Comparison of ENCODE assay signal across 8 cellular contexts in the genomic region with DNA sequence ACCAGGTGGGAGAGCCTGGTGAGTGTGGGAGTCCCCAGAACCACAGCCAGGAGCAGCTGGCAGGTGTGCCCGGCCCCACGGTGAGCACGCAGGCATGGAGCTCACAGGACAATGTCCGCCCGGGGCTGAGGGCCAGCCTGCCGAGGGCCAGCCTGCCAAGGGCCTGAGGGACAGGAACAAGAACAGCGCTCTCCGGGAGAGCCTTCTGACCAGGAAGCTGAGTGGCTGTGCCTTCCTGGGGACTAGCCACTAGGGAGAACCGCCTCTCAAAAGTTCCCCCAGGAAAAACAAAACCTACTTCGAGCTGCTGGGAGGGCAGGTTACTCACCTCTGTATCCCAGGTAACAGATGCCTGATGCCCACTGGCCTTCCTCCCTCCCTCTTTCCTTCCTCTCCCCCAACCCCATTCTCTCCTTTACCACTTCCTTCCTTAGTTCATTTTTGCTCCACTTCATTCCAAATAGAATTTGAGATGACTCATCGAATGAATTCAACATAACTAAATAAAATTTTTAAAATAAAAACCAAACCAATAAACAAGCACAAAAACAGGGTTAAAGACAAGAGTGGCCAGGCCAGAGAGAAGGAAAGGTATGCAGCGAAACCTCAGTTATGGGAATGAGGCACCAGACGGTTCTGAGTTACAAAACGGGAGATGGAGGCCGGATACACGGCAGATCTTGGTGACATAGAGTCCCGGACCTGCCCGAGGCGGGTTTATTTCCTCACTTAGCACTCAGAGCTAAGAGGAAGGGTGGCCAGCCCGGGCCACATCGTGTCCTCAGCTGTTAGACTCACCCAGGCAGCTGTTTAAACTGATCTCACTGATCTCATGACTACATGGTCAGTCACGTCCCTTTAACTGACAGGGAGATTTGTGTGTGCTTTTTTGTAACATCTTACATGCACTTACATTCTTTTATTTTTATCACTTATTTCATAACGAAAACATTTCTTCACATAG.
DNase-seq lines count a peak whose midpoint lies in the region; ATAC-seq and FAIRE-seq lines count a peak whose summit lies in the region.

No MANE protein-coding gene starts in this region.

- ATAC-seq in activated CD4-positive, alpha-beta T cell treated with anti-CD3 and anti-CD28 coated beads for 36 hours: no peak
- ATAC-seq in GM21360 (IDR thresholded peaks at IDR 0.05; ENCODE audit: unreplicated experiment) (no peak), HG03196 (IDR thresholded peaks at IDR 0.05; ENCODE audit: unreplicated experiment) (no peak)

- H3K4me1 Mint-ChIP-seq in activated CD4-positive, alpha-beta T cell treated with anti-CD3 and anti-CD28 coated beads for 36 hours: peaks cover 2% of the 10 kb centered on the region

- no peak overlapping the region for H3K27ac Mint-ChIP-seq in activated CD4-positive, alpha-beta T cell treated with anti-CD3 and anti-CD28 coated beads for 36 hours

- FAIRE-seq in islet of Langerhans (lab: Jason Lieb, UNC): peak; percentile 93

- DNase-seq in HS-27A (ENCODE audit: low read depth) (peak; percentile 52), amniotic epithelial cell (ENCODE audit: low read depth) (peak; percentile 92), NCI-H82 treated with DMSO at 0.1 percent for 48 hours (lab: John Stamatoyannopoulos, UW; ENCODE audit: unreplicated experiment) (no peak)
- no peak for DNase-seq in activated CD4-positive, alpha-beta T cell treated with anti-CD3 and anti-CD28 coated beads for 36 hours

- no peaks in the 10 kb centered on the region for H3K9me3 ChIP-seq in stomach smooth muscle (ENCODE audit: control insufficient read depth in 2 of 2, low read length in 2 of 2)

- POLR2A ChIA-PET in activated CD4-positive, alpha-beta T cell treated with anti-CD3 and anti-CD28 coated beads for 36 hours (lab: Charles Lee): no interaction called here

- H3K27me3 Mint-ChIP-seq in activated CD4-positive, alpha-beta T cell treated with anti-CD3 and anti-CD28 coated beads for 36 hours: no peaks in the 10 kb centered on the region

- peak overlapping the region in 1 of 2 donors; percentile 5 for H3K9ac ChIP-seq in stomach smooth muscle (ENCODE audit: low read length in 2 of 2)

- no peaks in the 10 kb centered on the region for H3K27me3 ChIP-seq in stomach smooth muscle (ENCODE audit: control insufficient read depth in 1 of 2, insufficient read depth in 2 of 2, low read length in 2 of 2)

- H3K9me3 Mint-ChIP-seq in activated CD4-positive, alpha-beta T cell treated with anti-CD3 and anti-CD28 coated beads for 36 hours (ENCODE audit: low read depth): no peaks in the 10 kb centered on the region

- CTCF ChIA-PET in activated CD4-positive, alpha-beta T cell treated with anti-CD3 and anti-CD28 coated beads for 36 hours (lab: Charles Lee): no interaction called here

- no peaks in the 10 kb centered on the region for H3K36me3 Mint-ChIP-seq in activated CD4-positive, alpha-beta T cell treated with anti-CD3 and anti-CD28 coated beads for 36 hours (ENCODE audit: low read depth)

- H3K4me1 ChIP-seq in stomach smooth muscle (ENCODE audit: control insufficient read depth, insufficient read depth, low read length): peaks cover 50% of the 10 kb centered on the region

- no peaks in the 10 kb centered on the region for H3K36me3 ChIP-seq in stomach smooth muscle (ENCODE audit: control insufficient read depth in 2 of 2, insufficient read depth in 2 of 2, low read length in 2 of 2)

- intact Hi-C loops in activated CD4-positive, alpha-beta T cell treated with anti-CD3 and anti-CD28 coated beads for 36 hours (cut with DNase I, micrococcal nuclease): no loop called here

- H3K4me3 Mint-ChIP-seq in activated CD4-positive, alpha-beta T cell treated with anti-CD3 and anti-CD28 coated beads for 36 hours: no peak overlapping the region

- H3K4me3 ChIP-seq in stomach smooth muscle (ENCODE audit: low read length in 2 of 2): peak overlapping the region in 1 of 2 donors; percentile 49

- H3K27ac ChIP-seq in stomach smooth muscle (ENCODE audit: low read length): peak overlapping the region; percentile 31

Comparison
In these comparisons a context has a peak if more than half of its experiments do, and no peak if none do; other contexts are left out.
1. DNase-seq: peak in HS-27A (single experiment) and amniotic epithelial cell (single experiment); none in activated CD4-positive, alpha-beta T cell treated with anti-CD3 and anti-CD28 coated beads for 36 hours (single experiment) and NCI-H82 treated with DMSO at 0.1 percent for 48 hours (single experiment).